27 cellular contexts compared by ENCODE assay signal in the genomic region with DNA sequence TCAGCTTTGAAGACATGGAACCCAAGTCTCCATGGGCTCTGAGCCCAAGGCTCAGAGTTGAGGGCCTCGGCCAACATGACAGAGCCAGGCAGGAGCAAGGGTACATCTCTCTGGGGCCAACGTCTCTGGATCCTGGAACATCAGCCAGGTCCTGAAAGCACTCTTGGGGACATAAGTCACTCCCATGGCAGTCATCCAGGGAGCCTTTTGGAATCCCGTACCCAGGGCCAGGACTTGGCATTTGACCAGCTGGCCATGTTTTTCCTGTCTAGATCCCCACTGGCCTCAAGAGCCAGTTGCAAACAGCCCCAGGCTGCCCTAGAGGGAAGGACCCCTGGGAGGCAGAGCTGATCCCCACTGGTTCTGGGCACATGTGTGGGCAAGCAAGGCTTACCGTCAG. TPM values are rescaled to one million over a fixed set of nuclear protein-coding genes. Genes with fewer than 3 reads are reported as not detected.
DNase-seq lines count a peak whose midpoint lies in the region; ATAC-seq, FAIRE-seq and TF ChIP-seq lines count a peak whose summit lies in the region.
"Had no signal": no experiment of that assay in that cellular context is flagged by ENCODE, and none has a peak within 500 bp of the region (broad histone marks: within the 10 kb centered on the region; RNA-seq: fewer than 3 reads in every experiment).

No MANE protein-coding gene starts in this region.

- peaks cover 4% of the 10 kb centered on the region for H3K4me1 Mint-ChIP-seq in activated naive CD4-positive, alpha-beta T cell treated with anti-CD3 and anti-CD28 coated beads for 36 hours (ENCODE audit: low read depth)

- peak overlapping the region; percentile 56; the same call in 1 of the 2 replicates for H2BK5ac ChIP-seq in H1 (ENCODE audit: low read depth, low read length)

- no peak for TF ChIP-seq CTCF in H1 (IDR thresholded peaks at IDR 0.05; ENCODE audit: control extremely low read depth in 1 of 3, insufficient read depth in 1 of 3, low read depth in 1 of 3, low read length in 3 of 3)
- no peak for TF ChIP-seq CTCF in kidney (IDR thresholded peaks at IDR 0.05; ENCODE audit: borderline replicate concordance, extremely low read depth, insufficient read depth)
- no peak for TF ChIP-seq CTCF in upper lobe of right lung (IDR thresholded peaks at IDR 0.05)

- H2BK12ac ChIP-seq in H1 (ENCODE audit: low read depth, low read length) = 0 out of 2 replicates have a peak overlapping the region, but pooled peaks have one; percentile 43

- H3K4me1 ChIP-seq in H1 (replicated peaks in 1 of 4; ENCODE audit: control insufficient read depth in 3 of 4, insufficient read depth in 4 of 4, low read length in 3 of 4) (peaks cover 0 to 17% (median 7%) of the 10 kb centered on the region in 4 experiments; a peak in 5 of 7 replicates), kidney (ENCODE audit: control insufficient read depth in 1 of 2, insufficient read depth in 1 of 2, low read depth in 1 of 2, low read length in 2 of 2) (peaks cover 0 to 3% of the 10 kb centered on the region in 2 donors), upper lobe of right lung (peaks cover 9% of the 10 kb centered on the region)

- TF ChIP-seq EP300 in H1 (IDR thresholded peaks at IDR 0.05; ENCODE audit: borderline replicate concordance in 1 of 2, low read depth in 2 of 2, low read length in 2 of 2) = no peak

- no peak overlapping the region for H2AK5ac ChIP-seq in H1 (ENCODE audit: low read depth, low read length)

- H3K27ac Mint-ChIP-seq in activated naive CD4-positive, alpha-beta T cell treated with anti-CD3 and anti-CD28 coated beads for 36 hours = no peak overlapping the region
- H3K27ac Mint-ChIP-seq: activated CD8-positive, alpha-beta T cell treated with anti-CD3 and anti-CD28 coated beads, Interleukin-2, amount 10 ng/mL, durations not matched to agents 7 days and 5 days; activated naive CD4-positive, alpha-beta T cell treated with anti-CD3 and anti-CD28 coated beads, Interleukin-2, amount 50 U/mL, for 24 hours; CD4-positive, alpha-beta T cell had no signal

- no peaks in the 10 kb centered on the region; a peak in 1 of 4 replicates for H3K9me3 ChIP-seq in H1 (ENCODE audit: insufficient read depth in 2 of 2, low read depth in 1 of 2, low read length in 1 of 2)
- no peaks in the 10 kb centered on the region for H3K9me3 ChIP-seq in kidney (ENCODE audit: control insufficient read depth in 1 of 2, low read length in 2 of 2)
- H3K9me3 ChIP-seq in upper lobe of right lung = no peaks in the 10 kb centered on the region
- H3K9me3 ChIP-seq: thoracic aorta had no signal

- H4K8ac ChIP-seq in H1 (ENCODE audit: extremely low read depth, insufficient read depth, low read length) = no peak overlapping the region; the same call in 1 of the 2 replicates

- H3K4ac ChIP-seq in H1 (replicated peaks; ENCODE audit: insufficient read length, low read depth, low read length) = no peak overlapping the region

- FAIRE-seq in H1 (lab: Jason Lieb, UNC) = no peak
- FAIRE-seq in kidney (lab: Jason Lieb, UNC) = no peak
- FAIRE-seq: endothelial cell of umbilical vein, TTC549 had no signal

- H3K23me2 ChIP-seq in H1 (ENCODE audit: low read depth, low read length) = peaks cover 23% of the 10 kb centered on the region; the same call in 1 of the 2 replicates

- H3K14ac ChIP-seq in H1 (ENCODE audit: insufficient read length) = no peak overlapping the region

- peak overlapping the region; percentile 10; the same call in 1 of the 2 replicates for H2BK20ac ChIP-seq in H1 (ENCODE audit: low read length)

- DNase-seq in DMS 273 (lab: John Stamatoyannopoulos, UW; ENCODE audit: unreplicated experiment) (peak; percentile 48), DMS 273 treated with DMSO at 0.1 percent for 48 hours (lab: John Stamatoyannopoulos, UW) (no peak), H1 (ENCODE audit: low read depth in 1 of 2, low spot score in 2 of 2) (no peak), kidney (peak; percentile 63), upper lobe of right lung (peak; percentile 41)
- DNase-seq in activated naive CD4-positive, alpha-beta T cell treated with anti-CD3 and anti-CD28 coated beads for 36 hours = no peak
- DNase-seq: activated CD4-positive, alpha-beta T cell treated with anti-CD3 and anti-CD28 coated beads for 1 hour; activated CD8-positive, alpha-beta T cell treated with anti-CD3 and anti-CD28 coated beads, Interleukin-2, amount 10 ng/mL, durations not matched to agents 7 days and 5 days; CD4-positive, alpha-beta T cell; KBM-7; mesendoderm; MM.1S; NCI-H1417; NCI-H2107; NCI-H510A treated with DMSO at 0.1 percent for 48 hours; stimulated activated CD4-positive, alpha-beta T cell treated with anti-CD3 and anti-CD28 coated beads, Interleukin-12 subunit alpha, Interleukin-12 subunit beta, amount 100 ng/mL, for 4 hours; stimulated activated naive CD8-positive, alpha-beta T cell treated with anti-CD3 and anti-CD28 coated beads, Interleukin-15, Interleukin-2, amounts not matched to agents 100 U/mL and 50 U/mL, for 24 hours had no signal

- H3K4me3 ChIP-seq in H1 (ENCODE audit: extremely low read depth in 1 of 4, insufficient read depth in 2 of 4, low read depth in 3 of 4, low read length in 4 of 4) (no peak overlapping the region), kidney (ENCODE audit: low read length in 2 of 2) (no peak overlapping the region), upper lobe of right lung (no peak overlapping the region)
- H3K4me3 ChIP-seq: thoracic aorta had no signal

- H3K27me3 ChIP-seq in H1 (replicated peaks in 1 of 4; ENCODE audit: control insufficient read depth in 3 of 4, extremely low read depth in 1 of 4, insufficient read depth in 3 of 4, low read length in 3 of 4) (peaks cover 2 to 23% (median 19%) of the 10 kb centered on the region in 4 experiments), upper lobe of right lung (peaks cover 20% of the 10 kb centered on the region)

- H4K91ac ChIP-seq in H1 (replicated peaks; ENCODE audit: insufficient read length, low read length) = peak overlapping the region; percentile 17

- H3K27ac ChIP-seq in H1 (ENCODE audit: low read depth, low read length) (no peak overlapping the region), kidney (ENCODE audit: low read depth in 2 of 2, low read length in 2 of 2) (no peak overlapping the region), upper lobe of right lung (no peak overlapping the region)
- H3K27ac ChIP-seq: 22Rv1, thoracic aorta had no signal

- no peak overlapping the region for H4K5ac ChIP-seq in H1 (ENCODE audit: insufficient read length, low read depth, low read length)

- TF ChIP-seq POLR2A in H1 (IDR thresholded peaks at IDR 0.05; ENCODE audit: control extremely low read depth in 1 of 2, low read depth in 2 of 2, low read length in 2 of 2) = no peak

- H3K27me3 Mint-ChIP-seq in activated naive CD4-positive, alpha-beta T cell treated with anti-CD3 and anti-CD28 coated beads for 36 hours (ENCODE audit: low read depth) = peaks cover 32% of the 10 kb centered on the region

- H3K36me3 Mint-ChIP-seq in activated naive CD4-positive, alpha-beta T cell treated with anti-CD3 and anti-CD28 coated beads for 36 hours (ENCODE audit: low read depth) = no peaks in the 10 kb centered on the region
- H3K36me3 Mint-ChIP-seq: activated naive CD4-positive, alpha-beta T cell treated with anti-CD3 and anti-CD28 coated beads, Interleukin-2, amount 50 U/mL, for 24 hours had no signal

- H3K9ac ChIP-seq in H1 (replicated peaks in 1 of 4; ENCODE audit: extremely low read depth in 1 of 4, low read depth in 3 of 4, low read length in 3 of 4) (no peak overlapping the region), kidney (ENCODE audit: low read length in 2 of 2) (no peak overlapping the region)

- H2AFZ ChIP-seq in H1 (ENCODE audit: low read length) = no peak overlapping the region

- peak overlapping the region; percentile 74; the same call in 1 of the 2 replicates for H2BK15ac ChIP-seq in H1 (ENCODE audit: low read length)

- H3K4me2 ChIP-seq in H1 (ENCODE audit: insufficient read depth in 1 of 2, low read depth in 2 of 2, low read length in 2 of 2) = no peak overlapping the region

- no peaks in the 10 kb centered on the region for H3K79me1 ChIP-seq in H1 (ENCODE audit: low read depth, low read length)

- 84% methylated on average over 4 of the region's 4 CpGs; no CpG with 5 or more reads in 1 of the 2 experiments for WGBS in H1 (ENCODE audit: extremely low coverage in 1 of 2, insufficient coverage in 1 of 2, insufficient read length in 1 of 2, insufficient replicate concordance in 2 of 2, low coverage in 1 of 2, low lambda C conversion rate in 2 of 2, missing lambda C conversion rate in 1 of 2), 2 experiments

- H3K36me3 ChIP-seq in H1 (ENCODE audit: control insufficient read depth in 2 of 4, insufficient read depth in 4 of 4, low read length in 3 of 4) (no peaks in the 10 kb centered on the region), kidney (ENCODE audit: control insufficient read depth in 1 of 2, insufficient read depth in 2 of 2, low read length in 2 of 2) (no peaks in the 10 kb centered on the region), upper lobe of right lung (no peaks in the 10 kb centered on the region)
- H3K36me3 ChIP-seq: thoracic aorta had no signal

- H3K79me2 ChIP-seq in H1 (ENCODE audit: control insufficient read depth in 1 of 2, insufficient read depth in 2 of 2, low read length in 2 of 2) = peaks cover 0 to 6% of the 10 kb centered on the region in 2 experiments; a peak in 1 of 4 replicates

- intact Hi-C loops in kidney (cut with DNase I) = no loop called here
- intact Hi-C loops in upper lobe of right lung (cut with DNase I) = loop anchor here (5.0 kb wide), 1 partner anchor 717 kb away; no protein-coding TSS in a partner anchor
- intact Hi-C loops in activated naive CD4-positive, alpha-beta T cell treated with anti-CD3 and anti-CD28 coated beads for 36 hours (cut with micrococcal nuclease) = loop anchor here (5.0 kb wide), 1 partner anchor 468 kb away; no protein-coding TSS in a partner anchor

- ATAC-seq in upper lobe of right lung (no peak), HG03045 (IDR thresholded peaks at IDR 0.05; ENCODE audit: unreplicated experiment) (no peak), HG03565 (IDR thresholded peaks at IDR 0.05; ENCODE audit: unreplicated experiment) (no peak)
- ATAC-seq: activated CD8-positive, alpha-beta T cell treated with anti-CD3 and anti-CD28 coated beads, Interleukin-2, amount 10 ng/mL, durations not matched to agents 7 days and 5 days; Panc1; stimulated activated naive CD8-positive, alpha-beta T cell treated with anti-CD3 and anti-CD28 coated beads, Interleukin-15, Interleukin-2, amounts not matched to agents 100 U/mL and 50 U/mL, for 24 hours had no signal

- no peaks in the 10 kb centered on the region for H3K9me3 Mint-ChIP-seq in activated naive CD4-positive, alpha-beta T cell treated with anti-CD3 and anti-CD28 coated beads for 36 hours
- H3K9me3 Mint-ChIP-seq: activated naive CD4-positive, alpha-beta T cell treated with anti-CD3 and anti-CD28 coated beads, Interleukin-2, amount 50 U/mL, for 24 hours; CD4-positive, alpha-beta T cell had no signal

- no peak overlapping the region for H3K4me3 Mint-ChIP-seq in activated naive CD4-positive, alpha-beta T cell treated with anti-CD3 and anti-CD28 coated beads for 36 hours
- H3K4me3 Mint-ChIP-seq: activated CD8-positive, alpha-beta T cell treated with anti-CD3 and anti-CD28 coated beads, Interleukin-2, amount 10 ng/mL, durations not matched to agents 7 days and 5 days; activated naive CD4-positive, alpha-beta T cell treated with anti-CD3 and anti-CD28 coated beads, Interleukin-2, amount 50 U/mL, for 24 hours; CD4-positive, alpha-beta T cell had no signal

- no peak for TF ChIP-seq RAD21 in H1 (IDR thresholded peaks at IDR 0.05 in 1 of 2, conservative IDR thresholded peaks at IDR 0.05 in 1 of 2; ENCODE audit: low read depth in 2 of 2, low read length in 2 of 2)

- CTCF ChIA-PET in H1 (lab: Charles Lee; ENCODE audit: partially characterized antibody) = interaction anchor here (0.5 to 2.9 kb wide), 7 partner anchors 10 to 464 kb away, joined by 3 to 9 read pairs (median 3); no protein-coding TSS in a partner anchor
- CTCF ChIA-PET in activated naive CD4-positive, alpha-beta T cell treated with anti-CD3 and anti-CD28 coated beads for 36 hours (lab: Charles Lee) = no interaction called here

- no peak overlapping the region for H2BK120ac ChIP-seq in H1 (replicated peaks; ENCODE audit: low read depth, low read length)

- POLR2A ChIA-PET in H1 (lab: Charles Lee; ENCODE audit: partially characterized antibody) = interaction anchor here (1.5 kb wide), 1 partner anchor 13 kb away, joined by 3 read pairs; no protein-coding TSS in a partner anchor

- H3K18ac ChIP-seq in H1 (ENCODE audit: extremely low read depth, low read length) = no peak overlapping the region

- no peak overlapping the region for H3K56ac ChIP-seq in H1 (replicated peaks; ENCODE audit: insufficient read length, low read depth, low read length)

- no peak overlapping the region for H3K23ac ChIP-seq in H1 (ENCODE audit: insufficient read length)

- peaks cover 0 to 8% of the 10 kb centered on the region in 2 experiments for H4K20me1 ChIP-seq in H1 (replicated peaks in 1 of 2; ENCODE audit: control insufficient read depth in 1 of 2, insufficient read depth in 2 of 2, low read length in 2 of 2)

RNA-seq across cellular contexts. Expression of a gene that starts 4.3 kb away (rescaled TPM):
- 48.0 and 51.4 TPM in 2 replicates for total RNA-seq in H1 (2021; fragmentation: NEBNext Ultra II Directional; extraction: Animal tissue kit (Norgen Biotek cat#: 25700))
- 53.8 and 79.9 TPM in 2 replicates for polyA plus RNA-seq in H1 (2011; rRNA removed)
- polyA plus RNA-seq in H1 (2011; cell fraction: cytosol; rRNA removed) = 46.6 TPM
- 67.1 TPM for polyA plus RNA-seq in H1 (2011; cell fraction: nucleus; rRNA removed)
- polyA plus RNA-seq in H1 (2012, experiment 1 of 2) = 33.5 to 42.8 TPM (median 37.2 TPM) in 4 replicates
- polyA plus RNA-seq in H1 (2012, experiment 2 of 2) = 30.6 TPM
- 68.4 TPM for polyA plus RNA-seq in H1 (2013, experiment 1 of 2)
- polyA plus RNA-seq in H1 (2013, experiment 2 of 2) = 78.8 TPM
- polyA minus RNA-seq in H1 (2011; rRNA and poly(A)+ RNA removed) = 21.6 and 32.5 TPM in 2 replicates
- polyA minus RNA-seq in H1 (2011; cell fraction: cytosol; rRNA and poly(A)+ RNA removed) = 25.7 TPM
- 36.3 TPM for polyA minus RNA-seq in H1 (2011; cell fraction: nucleus; rRNA and poly(A)+ RNA removed)
- total RNA-seq in kidney = 99.5 TPM
- 111 TPM for polyA plus RNA-seq in kidney (ENCODE audit: insufficient read depth, low read depth, low replicate concordance)
- total RNA-seq in upper lobe of right lung = 40.8 TPM
- total RNA-seq in activated naive CD4-positive, alpha-beta T cell treated with anti-CD3 and anti-CD28 coated beads for 36 hours = not detected
- total RNA-seq: activated CD8-positive, alpha-beta T cell treated with anti-CD3 and anti-CD28 coated beads, Interleukin-2, amount 10 ng/mL, durations not matched to agents 7 days and 5 days; CD4-positive, alpha-beta T cell; G401; T-helper 1 cell treated with Interleukin-12 subunit alpha and Interleukin-12 subunit beta and Interleukin-4 antibody, amounts not matched to agents 30 ng/mL and 1 ng/mL, for 36 hours had no signal

Comparison
In these comparisons a context has a peak if more than half of its experiments do, and no peak if none do; other contexts are left out.
1. DNase-seq: peak in DMS 273 (single experiment), kidney (single experiment) and upper lobe of right lung (single experiment); none in DMS 273 treated with DMSO at 0.1 percent for 48 hours (single experiment), H1 (0 of 2) and activated naive CD4-positive, alpha-beta T cell treated with anti-CD3 and anti-CD28 coated beads for 36 hours (single experiment).
2. RNA of a gene that starts 4.3 kb away (total RNA-seq): 99.5 TPM in kidney (single experiment), 48.0 to 51.4 TPM in H1 and 40.8 TPM in upper lobe of right lung (single experiment); not detected in activated naive CD4-positive, alpha-beta T cell treated with anti-CD3 and anti-CD28 coated beads for 36 hours; every median in the first group is over 10 times any median in the second.